2 cellular contexts compared by ENCODE assay signal in genomic region chr16:67016681-67017450, GRCh38.
TF ChIP-seq lines count a peak whose summit lies in the region.

No MANE protein-coding gene starts in this region.

TF ChIP-seq in HEK293, 187 proteins besides CTCF, POLR2A, EP300 and RAD21:
- 0 out of 2 replicates have a peak, but pooled peaks have one; percentile 6 for TF ChIP-seq EGR2 (tag by site-specific recombination; IDR thresholded peaks at IDR 0.05; ENCODE audit: low read depth)
- no peak for TF ChIP-seq ZFP3 (tag by site-specific recombination; IDR thresholded peaks at IDR 0.05; ENCODE audit: low read depth)
- TF ChIP-seq ZNF157 (tag by site-specific recombination; IDR thresholded peaks at IDR 0.05) = peak; percentile 62; the same call in 1 of the 2 replicates
TF ChIP-seq in HEK293: peak in this region for 2.

TF ChIP-seq in H1, 55 proteins besides CTCF, POLR2A, EP300 and RAD21:
- TF ChIP-seq, protein P1, sequence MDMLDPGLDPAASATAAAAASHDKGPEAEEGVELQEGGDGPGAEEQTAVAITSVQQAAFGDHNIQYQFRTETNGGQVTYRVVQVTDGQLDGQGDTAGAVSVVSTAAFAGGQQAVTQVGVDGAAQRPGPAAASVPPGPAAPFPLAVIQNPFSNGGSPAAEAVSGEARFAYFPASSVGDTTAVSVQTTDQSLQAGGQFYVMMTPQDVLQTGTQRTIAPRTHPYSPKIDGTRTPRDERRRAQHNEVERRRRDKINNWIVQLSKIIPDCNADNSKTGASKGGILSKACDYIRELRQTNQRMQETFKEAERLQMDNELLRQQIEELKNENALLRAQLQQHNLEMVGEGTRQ (IDR thresholded peaks at IDR 0.05; ENCODE audit: low read length) = no peak
- TF ChIP-seq GTF2F1 (IDR thresholded peaks at IDR 0.05; ENCODE audit: borderline replicate concordance, low read depth, low read length) = no peak
- TF ChIP-seq CREB1 (IDR thresholded peaks at IDR 0.05) = no peak
- TF ChIP-seq TCF12 (IDR thresholded peaks at IDR 0.05; ENCODE audit: low read depth, low read length) = no peak
- TF ChIP-seq FOSL1 (IDR thresholded peaks at IDR 0.05; ENCODE audit: insufficient read depth, low read depth, low read length) = no peak
- TF ChIP-seq TBP (IDR thresholded peaks at IDR 0.05; ENCODE audit: low read depth, low read length) = no peak
- no peak for TF ChIP-seq JUND (IDR thresholded peaks at IDR 0.05; ENCODE audit: low read length)
- no peak for TF ChIP-seq RNF2 (IDR thresholded peaks at IDR 0.05; ENCODE audit: borderline replicate concordance, low read depth, low read length, missing control alignments, poor library complexity, severe bottlenecking)
- TF ChIP-seq RBBP5 (IDR thresholded peaks at IDR 0.05; ENCODE audit: borderline replicate concordance, low read depth, low read length) = no peak
- TF ChIP-seq BACH1 (IDR thresholded peaks at IDR 0.05; ENCODE audit: low read length) = no peak
- TF ChIP-seq GABPA (IDR thresholded peaks at IDR 0.05; ENCODE audit: borderline replicate concordance, insufficient read depth, low read length) = no peak
- TF ChIP-seq PHF8 (conservative IDR thresholded peaks at IDR 0.05; ENCODE audit: low read depth, low read length) = no peak
- TF ChIP-seq RXRA (IDR thresholded peaks at IDR 0.05; ENCODE audit: insufficient read depth, low read depth, low read length) = no peak
- no peak for TF ChIP-seq CHD2 (IDR thresholded peaks at IDR 0.05; ENCODE audit: low read length)
- TF ChIP-seq CBX8 (IDR thresholded peaks at IDR 0.05; ENCODE audit: borderline replicate concordance, low read depth, low read length) = no peak
- TF ChIP-seq SP2 (IDR thresholded peaks at IDR 0.05; ENCODE audit: low read length) = no peak
- TF ChIP-seq, protein P2, sequence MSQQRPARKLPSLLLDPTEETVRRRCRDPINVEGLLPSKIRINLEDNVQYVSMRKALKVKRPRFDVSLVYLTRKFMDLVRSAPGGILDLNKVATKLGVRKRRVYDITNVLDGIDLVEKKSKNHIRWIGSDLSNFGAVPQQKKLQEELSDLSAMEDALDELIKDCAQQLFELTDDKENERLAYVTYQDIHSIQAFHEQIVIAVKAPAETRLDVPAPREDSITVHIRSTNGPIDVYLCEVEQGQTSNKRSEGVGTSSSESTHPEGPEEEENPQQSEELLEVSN (IDR thresholded peaks at IDR 0.05) = no peak
- TF ChIP-seq, protein P3, sequence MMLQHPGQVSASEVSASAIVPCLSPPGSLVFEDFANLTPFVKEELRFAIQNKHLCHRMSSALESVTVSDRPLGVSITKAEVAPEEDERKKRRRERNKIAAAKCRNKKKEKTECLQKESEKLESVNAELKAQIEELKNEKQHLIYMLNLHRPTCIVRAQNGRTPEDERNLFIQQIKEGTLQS (IDR thresholded peaks at IDR 0.05; ENCODE audit: insufficient read depth, low read depth, low read length) = no peak
